ENCODE assay signal across 20 cellular contexts in the genomic region with DNA sequence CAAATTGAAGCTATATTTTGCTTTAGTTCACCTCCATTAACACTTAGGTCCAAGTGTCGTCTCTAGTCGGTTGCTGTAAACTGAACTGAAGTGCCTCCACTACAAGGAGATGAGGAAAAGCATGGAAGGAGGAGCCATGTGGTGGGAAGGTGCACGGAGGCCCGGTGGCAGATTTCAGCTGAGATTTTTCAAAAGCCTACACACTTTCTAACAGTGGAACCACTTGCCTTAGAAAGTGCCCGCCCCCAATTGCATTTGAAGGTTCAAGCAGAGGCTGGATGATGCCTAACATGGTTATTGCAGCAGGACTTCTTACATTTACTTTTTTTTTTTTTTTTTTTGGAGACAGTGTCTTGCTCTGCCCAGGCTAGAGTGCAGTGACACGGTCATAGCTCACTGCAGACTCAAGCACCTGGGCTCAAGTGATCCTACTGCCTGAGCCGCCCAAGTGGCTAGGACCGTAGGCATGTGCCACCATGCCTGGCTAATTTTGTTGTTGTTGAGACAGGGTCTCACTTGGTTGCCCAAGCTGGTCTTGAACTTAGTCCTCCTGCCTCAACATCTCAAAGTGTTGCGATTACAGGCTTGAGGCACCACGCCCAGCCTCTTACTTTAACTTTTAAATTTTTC. TPM values are rescaled to one million over a fixed set of nuclear protein-coding genes. Genes with fewer than 3 reads are reported as not detected.
"Had no signal": no experiment of that assay in that cellular context is flagged by ENCODE, and none has a peak within 500 bp of the region (broad histone marks: within the 10 kb centered on the region; RNA-seq: fewer than 3 reads in every experiment).

No MANE protein-coding gene starts in this region.

- H3K4me3 ChIP-seq: pancreas, psoas muscle, tibial artery had no signal

- H3K4me3 Mint-ChIP-seq: activated CD8-positive, alpha-beta T cell treated with anti-CD3 and anti-CD28 coated beads, Interleukin-2, amount 10 ng/mL, durations not matched to agents 7 days and 5 days; activated naive CD4-positive, alpha-beta T cell treated with anti-CD3 and anti-CD28 coated beads, Interleukin-2, amount 50 U/mL, for 24 hours; activated T-helper 1 cell treated with anti-CD3 and anti-CD28 coated beads, Interleukin-12 subunit alpha, Interleukin-12 subunit beta, Interleukin-2, Interleukin-4 antibody, amounts not matched to agents 30 ng/mL and 10 ng/mL and 1 ng/mL, durations not matched to agents 14 hours and 24 hours and 36 hours; nephron; stimulated activated naive CD8-positive, alpha-beta T cell treated with anti-CD3 and anti-CD28 coated beads, Interleukin-15, Interleukin-2, amounts not matched to agents 100 ng/mL and 50 ng/mL, for 24 hours had no signal

- H3K36me3 Mint-ChIP-seq: activated naive CD4-positive, alpha-beta T cell treated with anti-CD3 and anti-CD28 coated beads, Interleukin-2, amount 50 U/mL, for 24 hours had no signal

- H3K9me3 Mint-ChIP-seq: activated naive CD4-positive, alpha-beta T cell treated with anti-CD3 and anti-CD28 coated beads, Interleukin-2, amount 50 U/mL, for 24 hours; activated T-helper 1 cell treated with anti-CD3 and anti-CD28 coated beads, Interleukin-12 subunit alpha, Interleukin-12 subunit beta, Interleukin-2, Interleukin-4 antibody, amounts not matched to agents 30 ng/mL and 10 ng/mL and 1 ng/mL, durations not matched to agents 14 hours and 24 hours and 36 hours; nephron; stimulated activated naive CD8-positive, alpha-beta T cell treated with anti-CD3 and anti-CD28 coated beads, Interleukin-15, Interleukin-2, amounts not matched to agents 100 ng/mL and 50 ng/mL, for 24 hours had no signal

- H3K36me3 ChIP-seq: brain microvascular endothelial cell, pancreas, tibial artery had no signal

- ATAC-seq: right cardiac atrium had no signal

- H3K27ac Mint-ChIP-seq: activated CD8-positive, alpha-beta T cell treated with anti-CD3 and anti-CD28 coated beads, Interleukin-2, amount 10 ng/mL, durations not matched to agents 7 days and 5 days; activated naive CD4-positive, alpha-beta T cell treated with anti-CD3 and anti-CD28 coated beads, Interleukin-2, amount 50 U/mL, for 24 hours; activated T-helper 1 cell treated with anti-CD3 and anti-CD28 coated beads, Interleukin-12 subunit alpha, Interleukin-12 subunit beta, Interleukin-2, Interleukin-4 antibody, amounts not matched to agents 30 ng/mL and 10 ng/mL and 1 ng/mL, durations not matched to agents 14 hours and 24 hours and 36 hours; stimulated activated naive CD8-positive, alpha-beta T cell treated with anti-CD3 and anti-CD28 coated beads, Interleukin-15, Interleukin-2, amounts not matched to agents 100 ng/mL and 50 ng/mL, for 24 hours had no signal

- DNase-seq: activated CD4-positive, alpha-beta T cell treated with anti-CD3 and anti-CD28 coated beads, Interleukin-2, amount 50 U/mL, for 1 hour; activated gamma-delta T cell; aorta; dermis blood vessel endothelial cell; effector CD8-positive, alpha-beta T cell; erythroblast; glutamatergic neuron; hippocampal formation; pancreas; psoas muscle; right cardiac atrium; stimulated activated CD4-positive, alpha-beta T cell treated with anti-CD3 and anti-CD28 coated beads, Interleukin-12 subunit alpha, Interleukin-12 subunit beta, amount 100 ng/mL, for 4 hours; substantia nigra; tibial artery had no signal

- H3K27ac ChIP-seq: brain microvascular endothelial cell, pancreas, psoas muscle, tibial artery had no signal

- H3K4me1 ChIP-seq: pancreas, tibial artery had no signal

- H3K27me3 ChIP-seq: brain microvascular endothelial cell, pancreas, tibial artery had no signal

- H3K9me3 ChIP-seq: pancreas, psoas muscle, tibial artery had no signal

RNA-seq across cellular contexts. Expression of gene EML1, which starts 27.6 kb away (rescaled TPM):
- total RNA-seq: activated CD8-positive, alpha-beta T cell treated with anti-CD3 and anti-CD28 coated beads, Interleukin-2, amount 10 ng/mL, durations not matched to agents 7 days and 5 days had no signal
